Comparison of ENCODE assay signal across 26 cellular contexts in the genomic region with DNA sequence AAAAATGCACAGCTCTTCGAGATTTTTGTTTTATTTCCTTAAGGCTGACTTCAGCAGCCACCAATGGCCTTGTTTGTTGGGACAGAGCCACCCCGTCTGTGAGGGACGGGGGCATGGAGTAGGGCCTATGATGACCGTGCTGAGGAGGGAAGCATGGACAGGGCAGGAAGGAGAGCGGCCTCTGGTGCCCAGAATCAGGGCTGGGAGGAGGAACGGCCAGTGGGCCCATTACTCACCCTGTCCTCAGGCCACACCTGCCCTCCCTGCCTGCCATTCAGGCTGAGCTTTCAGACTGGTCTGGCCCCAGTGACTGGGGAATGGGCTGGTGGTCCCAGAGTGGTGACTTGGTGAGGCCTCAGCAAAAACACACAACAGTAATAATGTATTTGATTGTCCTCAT.
A peak's percentile ranks its signal among the peaks of the same experiment; 100 is the strongest.
DNase-seq lines count a peak whose midpoint lies in the region; ATAC-seq, FAIRE-seq and TF ChIP-seq lines count a peak whose summit lies in the region.
"Had no signal": no experiment of that assay in that cellular context is flagged by ENCODE, and none has a peak within 500 bp of the region (broad histone marks: within the 10 kb centered on the region; RNA-seq: fewer than 3 reads in every experiment).

No MANE protein-coding gene starts in this region.

- H2BK15ac ChIP-seq in IMR-90 (ENCODE audit: low read depth, low read length): no peak overlapping the region
- H2BK15ac ChIP-seq in H1 (ENCODE audit: low read length): no peak overlapping the region

- no peak overlapping the region for H3K4me3 ChIP-seq in IMR-90 (ENCODE audit: insufficient read depth, low read depth, low read length)
- no peak overlapping the region for H3K4me3 ChIP-seq in H1 (ENCODE audit: extremely low read depth in 1 of 4, insufficient read depth in 2 of 4, low read depth in 3 of 4, low read length in 4 of 4)
- H3K4me3 ChIP-seq in testis: no peak overlapping the region
- H3K4me3 ChIP-seq: GM23338, prostate gland, SJSA1, smooth muscle cell, thyroid gland had no signal

- H2BK5ac ChIP-seq in IMR-90 (ENCODE audit: low read depth, low read length, poor library complexity, severe bottlenecking): no peak overlapping the region
- no peak overlapping the region for H2BK5ac ChIP-seq in H1 (ENCODE audit: low read depth, low read length)

- FAIRE-seq in H1 (lab: Jason Lieb, UNC): no peak
- FAIRE-seq: RCC 7860 had no signal

- intact Hi-C loops in IMR-90 (cut with micrococcal nuclease) (no loop called here), testis (cut with DNase I; ENCODE audit: low total_unique reads) (no loop called here)

- H2BK12ac ChIP-seq in H1 (ENCODE audit: low read depth, low read length): no peak overlapping the region

- ATAC-seq in IMR-90 (ENCODE audit: low read depth): no peak
- peak; percentile 61 for ATAC-seq in omental fat pad (ENCODE audit: low FRiP score)
- no peak for ATAC-seq in GM21381 (IDR thresholded peaks at IDR 0.05; ENCODE audit: unreplicated experiment)
- ATAC-seq: activated CD4-positive, CD25-positive, alpha-beta regulatory T cell treated with anti-CD3 and anti-CD28 coated beads, Interleukin-2, amount 50 U/mL, for 24 hours; GM23338; stimulated activated naive B cell treated with anti-CD40 and anti-IgM and Interleukin-4, amounts not matched to agents 10 μg/mL and 1 μg/mL and 100 μg/mL, for 72 hours; T-cell had no signal

- dilution Hi-C loops in IMR-90 (cut with HindIII; ENCODE audit: low sequenced_read_pairs, unreplicated experiment): no loop called here

- H4K5ac ChIP-seq in IMR-90 (ENCODE audit: low read depth, low read length): no peak overlapping the region
- no peak overlapping the region for H4K5ac ChIP-seq in H1 (ENCODE audit: insufficient read length, low read depth, low read length)

- H2AK9ac ChIP-seq in IMR-90 (replicated peaks; ENCODE audit: low read depth, low read length, poor library complexity): no peak overlapping the region

- H3K4me1 ChIP-seq in IMR-90 (ENCODE audit: control insufficient read depth, insufficient read depth, low read length) (no peaks in the 10 kb centered on the region), H1 (replicated peaks in 1 of 4; ENCODE audit: control insufficient read depth in 3 of 4, insufficient read depth in 4 of 4, low read length in 3 of 4) (peaks cover 5 to 16% (median 11%) of the 10 kb centered on the region in 4 experiments; a peak in 6 of 7 replicates), testis (peaks cover 33% of the 10 kb centered on the region)
- H3K4me1 ChIP-seq: foreskin keratinocyte, prostate gland, SJSA1, thyroid gland had no signal

- H4K20me1 ChIP-seq in IMR-90 (ENCODE audit: insufficient read depth, low read length) (no peaks in the 10 kb centered on the region), H1 (replicated peaks in 1 of 2; ENCODE audit: control insufficient read depth in 1 of 2, insufficient read depth in 2 of 2, low read length in 2 of 2) (no peaks in the 10 kb centered on the region)

- in situ Hi-C loops in IMR-90 (cut with MboI; ENCODE audit: low sequenced_read_pairs): no loop called here

- no peaks in the 10 kb centered on the region; the same call in 1 of the 2 replicates for H3K23me2 ChIP-seq in H1 (ENCODE audit: low read depth, low read length)

- H3K9me3 ChIP-seq in IMR-90 (ENCODE audit: control insufficient read depth, insufficient read depth, low read length): peaks cover 30% of the 10 kb centered on the region
- H3K9me3 ChIP-seq in H1 (ENCODE audit: insufficient read depth in 2 of 2, low read depth in 1 of 2, low read length in 1 of 2): no peaks in the 10 kb centered on the region
- H3K9me3 ChIP-seq in testis: no peaks in the 10 kb centered on the region
- H3K9me3 ChIP-seq: prostate gland, thyroid gland had no signal

- H3K4ac ChIP-seq in IMR-90 (ENCODE audit: low read depth, low read length): no peak overlapping the region
- H3K4ac ChIP-seq in H1 (replicated peaks; ENCODE audit: insufficient read length, low read depth, low read length): no peak overlapping the region

- no peak overlapping the region for H3K14ac ChIP-seq in IMR-90 (replicated peaks; ENCODE audit: low read depth, low read length)
- H3K14ac ChIP-seq in H1 (ENCODE audit: insufficient read length): no peak overlapping the region

- no TSS peak for BruUV-seq in IMR-90 (replicated peaks; lab: Mats Ljungman, UMichigan)

- H3K36me3 ChIP-seq in IMR-90 (ENCODE audit: control insufficient read depth, insufficient read depth, low read length): no peaks in the 10 kb centered on the region
- no peaks in the 10 kb centered on the region for H3K36me3 ChIP-seq in H1 (ENCODE audit: control insufficient read depth in 2 of 4, insufficient read depth in 4 of 4, low read length in 3 of 4)
- H3K36me3 ChIP-seq in testis (ENCODE audit: low read depth, missing control alignments): no peaks in the 10 kb centered on the region
- H3K36me3 ChIP-seq: prostate gland, SJSA1, thyroid gland had no signal

- H3K9me1 ChIP-seq in IMR-90 (ENCODE audit: insufficient read depth, low read length): no peaks in the 10 kb centered on the region

- no peak for TF ChIP-seq EP300 in H1 (IDR thresholded peaks at IDR 0.05; ENCODE audit: borderline replicate concordance in 1 of 2, low read depth in 2 of 2, low read length in 2 of 2)

- CTCF ChIA-PET in IMR-90 (lab: Yijun Ruan, JAX): no interaction called here
- CTCF ChIA-PET in H1 (lab: Charles Lee; ENCODE audit: partially characterized antibody): interaction anchor here (1.0 to 1.5 kb wide), 4 partner anchors 11 to 213 kb away, joined by 3 to 4 read pairs (median 3); no protein-coding TSS in a partner anchor

- H2AFZ ChIP-seq in IMR-90 (replicated peaks; ENCODE audit: low read length, poor library complexity): peak overlapping the region; percentile 21
- H2AFZ ChIP-seq in H1 (ENCODE audit: low read length): no peak overlapping the region
- H2AFZ ChIP-seq: GM23338 had no signal

- TF ChIP-seq CTCF in IMR-90 (conservative IDR thresholded peaks at IDR 0.05; ENCODE audit: low read depth, low read length): no peak
- peak in 2 of 3 experiments; percentile 11 to 19; a peak in 2 of 4 replicates for TF ChIP-seq CTCF in H1 (IDR thresholded peaks at IDR 0.05; ENCODE audit: control extremely low read depth in 1 of 3, insufficient read depth in 1 of 3, low read depth in 1 of 3, low read length in 3 of 3)
- no peak for TF ChIP-seq CTCF in omental fat pad (IDR thresholded peaks at IDR 0.05)
- TF ChIP-seq CTCF in testis (IDR thresholded peaks at IDR 0.05): no peak

- H3K18ac ChIP-seq in IMR-90 (ENCODE audit: low read depth, low read length): no peak overlapping the region
- H3K18ac ChIP-seq in H1 (ENCODE audit: extremely low read depth, low read length): no peak overlapping the region

- no peak overlapping the region for H3K9ac ChIP-seq in IMR-90 (ENCODE audit: low read depth, low read length)
- no peak overlapping the region for H3K9ac ChIP-seq in H1 (replicated peaks in 1 of 4; ENCODE audit: extremely low read depth in 1 of 4, low read depth in 3 of 4, low read length in 3 of 4)

- 20% methylated on average over 1 of the region's 6 CpGs; no CpG with 5 or more reads in 1 of the 2 experiments for WGBS in IMR-90 (ENCODE audit: extremely low coverage in 2 of 2, insufficient read length in 1 of 2), 2 experiments
- 86% methylated on average over 6 of the region's 6 CpGs; no CpG with 5 or more reads in 1 of the 2 experiments for WGBS in H1 (ENCODE audit: extremely low coverage in 1 of 2, insufficient coverage in 1 of 2, insufficient read length in 1 of 2, insufficient replicate concordance in 2 of 2, low coverage in 1 of 2, low lambda C conversion rate in 2 of 2, missing lambda C conversion rate in 1 of 2), 2 experiments
- WGBS in testis, 2 donors: 79 to 80% methylated on average over 6 of the region's 6 CpGs

- TF ChIP-seq RAD21 in IMR-90 (IDR thresholded peaks at IDR 0.05; ENCODE audit: low read length): no peak
- TF ChIP-seq RAD21 in H1 (IDR thresholded peaks at IDR 0.05 in 1 of 2, conservative IDR thresholded peaks at IDR 0.05 in 1 of 2; ENCODE audit: low read depth in 2 of 2, low read length in 2 of 2): peak in 1 of 2 experiments; percentile 25; a peak in 3 of 4 replicates

- H3K79me1 ChIP-seq in IMR-90 (ENCODE audit: low read depth in 1 of 2, low read length in 2 of 2): no peaks in the 10 kb centered on the region
- H3K79me1 ChIP-seq in H1 (ENCODE audit: low read depth, low read length): no peaks in the 10 kb centered on the region

- H3K56ac ChIP-seq in IMR-90 (ENCODE audit: extremely low read depth, insufficient read depth, low read length) (no peak overlapping the region), H1 (replicated peaks; ENCODE audit: insufficient read length, low read depth, low read length) (no peak overlapping the region)

- H3K23ac ChIP-seq in IMR-90 (ENCODE audit: low read depth, low read length) (no peak overlapping the region), H1 (ENCODE audit: insufficient read length) (no peak overlapping the region)

- POLR2A ChIA-PET in IMR-90 (lab: Charles Lee; ENCODE audit: unreplicated experiment) (no interaction called here), H1 (lab: Charles Lee; ENCODE audit: partially characterized antibody) (no interaction called here)

- no peak for DNase-seq in IMR-90
- no peak for DNase-seq in H1 (ENCODE audit: low read depth in 1 of 2, low spot score in 2 of 2)
- no peak for DNase-seq in omental fat pad (ENCODE audit: low spot score)
- no peak for DNase-seq in testis
- no peak for DNase-seq in putamen (ENCODE audit: low spot score)
- no peak for DNase-seq in NCI-H2107 (lab: John Stamatoyannopoulos, UW)
- no peak for DNase-seq in stimulated activated CD4-positive, alpha-beta T cell treated with anti-CD3 and anti-CD28 coated beads, Interleukin-15, amount 100 ng/mL, for 24 hours
- DNase-seq: activated CD4-positive, alpha-beta memory T cell treated with anti-CD3 and anti-CD28 coated beads for 36 hours; activated CD8-positive, alpha-beta memory T cell treated with anti-CD3 and anti-CD28 coated beads, Interleukin-2, amount 50 U/mL, for 48 hours; activated naive CD8-positive, alpha-beta T cell treated with anti-CD3 and anti-CD28 coated beads for 36 hours; CD4-positive, alpha-beta T cell; foreskin keratinocyte; NCI-H1092 treated with DMSO at 0.1 percent for 48 hours; NCI-H187 treated with DMSO at 0.1 percent for 48 hours; NCI-H526 treated with DMSO at 0.1 percent for 48 hours; stimulated activated naive B cell treated with anti-CD40 and anti-IgM and Interleukin-4, amounts not matched to agents 10 μg/mL and 1 μg/mL and 100 μg/mL, for 72 hours; T-cell; thyroid gland had no signal

- TF ChIP-seq POLR2A in IMR-90 (IDR thresholded peaks at IDR 0.05; ENCODE audit: low read depth, low read length) (no peak), H1 (IDR thresholded peaks at IDR 0.05; ENCODE audit: control extremely low read depth in 1 of 2, low read depth in 2 of 2, low read length in 2 of 2) (no peak), testis (IDR thresholded peaks at IDR 0.05) (no peak)

- H2BK120ac ChIP-seq in IMR-90 (ENCODE audit: low read depth, low read length) (no peak overlapping the region), H1 (replicated peaks; ENCODE audit: low read depth, low read length) (no peak overlapping the region)

- H3K27ac ChIP-seq in IMR-90 (ENCODE audit: insufficient read depth, low read length) (no peak overlapping the region), H1 (ENCODE audit: low read depth, low read length) (no peak overlapping the region), testis (peak overlapping the region; percentile 2 to 83)
- H3K27ac ChIP-seq: epithelial cell of prostate, foreskin keratinocyte, prostate gland, SJSA1, thyroid gland had no signal

- no peak overlapping the region for H2AK5ac ChIP-seq in IMR-90 (ENCODE audit: low read depth, low read length)
- no peak overlapping the region for H2AK5ac ChIP-seq in H1 (ENCODE audit: low read depth, low read length)

- H2BK20ac ChIP-seq in IMR-90 (ENCODE audit: low read depth, low read length) (no peak overlapping the region), H1 (ENCODE audit: low read length) (no peak overlapping the region)

- no peaks in the 10 kb centered on the region for H3K79me2 ChIP-seq in H1 (ENCODE audit: control insufficient read depth in 1 of 2, insufficient read depth in 2 of 2, low read length in 2 of 2)

- H4K91ac ChIP-seq in IMR-90 (ENCODE audit: insufficient read depth, low read depth, low read length) (no peak overlapping the region), H1 (replicated peaks; ENCODE audit: insufficient read length, low read length) (no peak overlapping the region)

- no peaks in the 10 kb centered on the region for H3K27me3 ChIP-seq in IMR-90 (ENCODE audit: control insufficient read depth, insufficient read depth, low read length)
- no peaks in the 10 kb centered on the region for H3K27me3 ChIP-seq in H1 (replicated peaks in 1 of 4; ENCODE audit: control insufficient read depth in 3 of 4, extremely low read depth in 1 of 4, insufficient read depth in 3 of 4, low read length in 3 of 4)
- no peaks in the 10 kb centered on the region for H3K27me3 ChIP-seq in testis
- H3K27me3 ChIP-seq: foreskin keratinocyte, SJSA1, thyroid gland had no signal

- H3K4me2 ChIP-seq in IMR-90 (ENCODE audit: low read depth, low read length) (no peak overlapping the region), H1 (ENCODE audit: insufficient read depth in 1 of 2, low read depth in 2 of 2, low read length in 2 of 2) (no peak overlapping the region)
- H3K4me2 ChIP-seq: GM23338, smooth muscle cell had no signal

- H4K8ac ChIP-seq in IMR-90 (ENCODE audit: low read depth in 2 of 2, low read length in 2 of 2) (no peak overlapping the region), H1 (ENCODE audit: extremely low read depth, insufficient read depth, low read length) (no peak overlapping the region)

Comparison
In these comparisons a context has a peak if more than half of its experiments do, and no peak if none do; other contexts are left out.
1. H3K27ac ChIP-seq: peak in testis (2 of 2); none in IMR-90 (single experiment) and H1 (single experiment).
2. CTCF ChIP-seq: peak in H1 (2 of 3); none in IMR-90 (single experiment), omental fat pad (0 of 3) and testis (0 of 3).